In the genomic region with DNA sequence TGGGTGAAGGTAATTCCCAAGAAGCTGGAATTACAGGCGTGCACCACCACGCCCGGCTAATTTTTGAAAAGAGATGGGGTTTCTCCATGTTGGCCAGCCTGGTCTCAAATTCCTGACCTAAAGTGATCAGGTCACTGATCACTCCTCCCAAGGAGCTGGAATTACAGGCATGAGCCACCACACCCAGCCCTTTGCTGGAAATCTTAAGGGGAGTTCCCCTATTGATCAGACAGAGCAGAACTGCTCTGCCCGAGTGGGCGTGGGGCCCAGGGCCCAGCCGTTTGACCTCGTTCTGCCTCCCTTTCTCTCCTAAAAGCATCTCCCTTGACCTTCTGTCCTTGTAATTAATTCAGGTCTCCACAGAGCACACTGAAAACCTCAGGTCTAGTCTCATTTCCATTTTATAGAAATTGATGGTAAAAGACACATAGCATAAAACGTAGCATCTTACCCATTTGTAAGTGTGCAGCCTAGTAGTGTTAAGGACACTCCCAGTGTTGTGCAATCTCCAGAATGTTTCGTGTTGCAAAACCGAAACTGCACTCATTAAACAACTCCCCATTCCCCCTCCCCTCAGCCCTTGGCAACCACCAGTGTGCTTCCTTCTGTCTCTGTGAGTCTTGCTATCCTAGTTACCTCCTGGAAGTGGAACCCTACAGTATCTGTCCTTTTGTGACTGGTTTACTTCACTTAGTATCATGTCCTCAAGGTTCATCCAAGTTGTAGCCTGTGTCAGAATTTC, we compare ENCODE assay signal across 8 cellular contexts.
DNase-seq lines count a peak whose midpoint lies in the region; ATAC-seq and TF ChIP-seq lines count a peak whose summit lies in the region.

No MANE protein-coding gene starts in this region.

- TF ChIP-seq CTCF in RWPE1 (conservative IDR thresholded peaks at IDR 0.05; ENCODE audit: low read depth) (no peak), choroid plexus epithelial cell (conservative IDR thresholded peaks at IDR 0.05; ENCODE audit: low read depth, low read length) (no peak), thyroid gland (IDR thresholded peaks at IDR 0.05) (no peak)

- no peak overlapping the region for H3K4me3 ChIP-seq in choroid plexus epithelial cell (ENCODE audit: low read depth, low read length)
- H3K4me3 ChIP-seq in thyroid gland (replicated peaks in 1 of 3), result no peak overlapping the region

- CTCF ChIA-PET in RWPE1 (lab: Yijun Ruan, JAX), result interaction anchor here (0.9 to 2.1 kb wide), 4 partner anchors 13 to 89 kb away, joined by 3 to 21 read pairs (median 4); a partner anchor contains a TSS

- DNase-seq in DMS79 treated with DMSO at 0.1 percent for 48 hours (lab: John Stamatoyannopoulos, UW), result peak; percentile 7
- no peak for DNase-seq in DMS79 (lab: John Stamatoyannopoulos, UW)
- DNase-seq in RWPE1 (ENCODE audit: low spot score), result peak; percentile 81
- DNase-seq in choroid plexus epithelial cell (ENCODE audit: low read depth), result peak; percentile 33
- peak; percentile 93 for DNase-seq in medulla oblongata (ENCODE audit: extremely low spot score)
- DNase-seq in thyroid gland, result peak; percentile 88

- ATAC-seq in HG03432 (IDR thresholded peaks at IDR 0.05; ENCODE audit: unreplicated experiment) (peak; percentile 53), HG03108 (IDR thresholded peaks at IDR 0.05; ENCODE audit: unreplicated experiment) (no peak)

- H3K27ac ChIP-seq in RWPE1 (peak overlapping the region; percentile 97), thyroid gland (peak overlapping the region; percentile 52 to 71 (median 65))

- 27 to 29% methylated on average over 10 of the region's 10 CpGs for WGBS in thyroid gland, 2 donors

- intact Hi-C loops in thyroid gland (cut with DNase I), result loop anchor here (10.0 kb wide), 1 partner anchor 88 kb away; a partner anchor contains a TSS

- peaks cover 49 to 72% of the 10 kb centered on the region in 2 donors for H3K4me1 ChIP-seq in thyroid gland

- no peaks in the 10 kb centered on the region for H3K9me3 ChIP-seq in thyroid gland

- POLR2A ChIA-PET in RWPE1 (lab: Yijun Ruan, JAX; ENCODE audit: low non-redundant PET), result interaction anchor here (0.5 kb wide), 1 partner anchor 89 kb away, joined by 6 read pairs; no protein-coding TSS in a partner anchor

- H3K36me3 ChIP-seq in thyroid gland, result no peaks in the 10 kb centered on the region

- TF ChIP-seq POLR2A in thyroid gland (IDR thresholded peaks at IDR 0.05), result no peak

- no peaks in the 10 kb centered on the region for H3K27me3 ChIP-seq in thyroid gland
